23 cellular contexts compared by ENCODE assay signal in the genomic region with DNA sequence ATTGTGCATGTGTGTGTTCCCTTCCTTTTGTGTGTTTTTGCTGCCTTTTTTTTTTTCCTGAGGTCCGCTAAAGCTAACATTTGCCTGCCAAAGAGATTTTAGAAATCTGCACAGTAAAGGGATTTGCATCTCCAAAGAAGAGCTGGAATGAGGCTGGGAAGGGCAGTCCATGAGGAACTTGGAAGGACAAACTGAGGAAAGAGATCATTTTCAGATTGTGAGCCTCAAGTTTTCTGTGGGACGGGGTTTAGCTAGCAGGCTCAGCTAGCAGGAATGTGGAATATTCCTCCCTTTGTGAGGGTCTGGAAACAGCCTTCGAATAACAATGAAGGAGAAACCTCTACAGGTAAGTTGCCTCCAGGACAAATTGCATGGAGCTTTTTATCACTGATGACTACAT. TPM values are rescaled to one million over a fixed set of nuclear protein-coding genes. Genes with fewer than 3 reads are reported as not detected.
DNase-seq lines count a peak whose midpoint lies in the region; ATAC-seq and TF ChIP-seq lines count a peak whose summit lies in the region.
"Had no signal": no experiment of that assay in that cellular context is flagged by ENCODE, and none has a peak within 500 bp of the region (broad histone marks: within the 10 kb centered on the region; RNA-seq: fewer than 3 reads in every experiment).

No MANE protein-coding gene starts in this region.

- peak overlapping the region; percentile 100 for H3K27ac Mint-ChIP-seq in glutamatergic neuron (ENCODE audit: unreplicated experiment)
- H3K27ac Mint-ChIP-seq: T-helper 1 cell treated with Interleukin-12 subunit alpha and Interleukin-12 subunit beta and Interleukin-4 antibody, amounts not matched to agents 30 μg/mL and 1 μg/mL, for 36 hours had no signal

- H3K4me3 Mint-ChIP-seq in glutamatergic neuron (ENCODE audit: unreplicated experiment): peak overlapping the region; percentile 98
- H3K4me3 Mint-ChIP-seq: T-helper 1 cell treated with Interleukin-12 subunit alpha and Interleukin-12 subunit beta and Interleukin-4 antibody, amounts not matched to agents 30 μg/mL and 1 μg/mL, for 36 hours had no signal

- DNase-seq in ELF-1 (ENCODE audit: low read depth, low spot score) (peak; percentile 59), NCI-H69 (lab: John Stamatoyannopoulos, UW) (peak; percentile 80), glutamatergic neuron (no peak), cortex of kidney (lab: John Stamatoyannopoulos, UW) (no peak), adrenal gland (no peak), psoas muscle (no peak), ascending aorta (ENCODE audit: low spot score in 2 of 2) (no peak)
- DNase-seq: activated CD4-positive, alpha-beta T cell treated with anti-CD3 and anti-CD28 coated beads for 4 hours; activated gamma-delta T cell treated with Interleukin-2 at 50 U/mL for 16 hours; KBM-7; left cardiac atrium; mammary epithelial cell; nucleus accumbens; trophoblast cell had no signal

- H3K36me3 Mint-ChIP-seq in glutamatergic neuron (ENCODE audit: unreplicated experiment): peaks cover 43% of the 10 kb centered on the region

- peak overlapping the region; percentile 40 for H3K9ac ChIP-seq in ES-I3 (ENCODE audit: low read depth, low read length)

- H3K4me1 Mint-ChIP-seq in glutamatergic neuron (ENCODE audit: low read depth, unreplicated experiment): peaks cover 30% of the 10 kb centered on the region

- H3K4me1 ChIP-seq in ES-I3 (ENCODE audit: insufficient read depth, low read length): peaks cover 29% of the 10 kb centered on the region
- H3K4me1 ChIP-seq in adrenal gland (replicated peaks in 1 of 2): peaks cover 0 to 7% of the 10 kb centered on the region in 2 donors
- H3K4me1 ChIP-seq in psoas muscle: peaks cover 6% of the 10 kb centered on the region
- H3K4me1 ChIP-seq in ascending aorta: peaks cover 7 to 11% of the 10 kb centered on the region in 2 donors

- no peak for TF ChIP-seq POLR2A in adrenal gland (IDR thresholded peaks at IDR 0.05)

- intact Hi-C loops in adrenal gland (cut with DNase I): no loop called here
- intact Hi-C loops in psoas muscle (cut with DNase I): no loop called here
- intact Hi-C loops in ascending aorta (cut with DNase I): no loop called here

- no peak overlapping the region for H3K27ac ChIP-seq in adrenal gland
- H3K27ac ChIP-seq in psoas muscle: no peak overlapping the region
- H3K27ac ChIP-seq in ascending aorta: no peak overlapping the region
- H3K27ac ChIP-seq: coronary artery, RWPE1, SK-N-MC had no signal

- no peak overlapping the region for H3K4me3 ChIP-seq in adrenal gland
- H3K4me3 ChIP-seq in psoas muscle: no peak overlapping the region
- H3K4me3 ChIP-seq in ascending aorta: no peak overlapping the region
- H3K4me3 ChIP-seq: coronary artery, SK-N-MC had no signal

- H3K36me3 ChIP-seq in ES-I3 (ENCODE audit: insufficient read depth, low read length): no peaks in the 10 kb centered on the region
- H3K36me3 ChIP-seq in adrenal gland (replicated peaks in 1 of 2): no peaks in the 10 kb centered on the region
- no peaks in the 10 kb centered on the region for H3K36me3 ChIP-seq in psoas muscle (ENCODE audit: insufficient read depth in 1 of 2, low read depth in 1 of 2)
- no peaks in the 10 kb centered on the region for H3K36me3 ChIP-seq in ascending aorta

- H3K27me3 ChIP-seq in adrenal gland (peaks cover 59% of the 10 kb centered on the region), psoas muscle (ENCODE audit: insufficient read depth in 3 of 3, low read length in 2 of 3) (peaks cover 3 to 73% (median 17%) of the 10 kb centered on the region in 3 donors), ascending aorta (peaks cover 4% of the 10 kb centered on the region)

- peaks cover 45% of the 10 kb centered on the region for H3K9me3 Mint-ChIP-seq in glutamatergic neuron (ENCODE audit: unreplicated experiment)
- H3K9me3 Mint-ChIP-seq: T-helper 1 cell treated with Interleukin-12 subunit alpha and Interleukin-12 subunit beta and Interleukin-4 antibody, amounts not matched to agents 30 μg/mL and 1 μg/mL, for 36 hours had no signal

- H3K27me3 Mint-ChIP-seq in glutamatergic neuron (ENCODE audit: unreplicated experiment): peaks cover 25% of the 10 kb centered on the region

- no peak for ATAC-seq in psoas muscle
- ATAC-seq: left cardiac atrium had no signal

- no peaks in the 10 kb centered on the region for H3K9me3 ChIP-seq in ES-I3 (ENCODE audit: control insufficient read depth, insufficient read depth, low read length)
- no peaks in the 10 kb centered on the region for H3K9me3 ChIP-seq in adrenal gland (replicated peaks in 1 of 3)
- no peaks in the 10 kb centered on the region for H3K9me3 ChIP-seq in psoas muscle
- H3K9me3 ChIP-seq in ascending aorta: no peaks in the 10 kb centered on the region

- 12 to 19% (median 18%) methylated on average over 3 of the region's 3 CpGs for WGBS in adrenal gland, 4 donors
- WGBS in psoas muscle, 3 donors: 57 to 83% (median 74%) methylated on average over 3 of the region's 3 CpGs

- TF ChIP-seq CTCF in glutamatergic neuron (IDR thresholded peaks at IDR 0.05; ENCODE audit: partially characterized antibody, unreplicated experiment) (no peak), adrenal gland (IDR thresholded peaks at IDR 0.05) (no peak), psoas muscle (IDR thresholded peaks at IDR 0.05) (no peak), ascending aorta (IDR thresholded peaks at IDR 0.05) (no peak)

RNA-seq across cellular contexts. Expression of gene INSM1, which starts 3.8 kb away (rescaled TPM):
- total RNA-seq in glutamatergic neuron (ENCODE audit: unreplicated experiment): 332 TPM
- total RNA-seq in adrenal gland: 10 to 100 TPM in 1 of 8 donors, 1 to 10 TPM in 3, under 1 TPM in 1, not detected in 3; 0.10 to 13.3 (median 7.7) TPM
- polyA plus RNA-seq in adrenal gland: 10 to 100 TPM in 2 of 3 donors, 1 to 10 TPM in 1; 4.2 to 20.0 (median 11.2) TPM
- under 1 TPM in 1 of 4 donors, not detected in 3; 0.08 TPM for total RNA-seq in psoas muscle
- polyA plus RNA-seq in psoas muscle: not detected
- not detected for total RNA-seq in ascending aorta
- total RNA-seq: bronchial epithelial cell, fibroblast of lung, glomerular endothelial cell, left cardiac atrium, mammary epithelial cell, skeletal muscle tissue had no signal
- polyA plus RNA-seq: fibroblast of lung, mammary epithelial cell had no signal

Comparison
In these comparisons a context has a peak if more than half of its experiments do, and no peak if none do; other contexts are left out.
1. DNase-seq: peak in ELF-1 (single experiment) and NCI-H69 (single experiment); none in glutamatergic neuron (single experiment), cortex of kidney (single experiment), adrenal gland (0 of 7), psoas muscle (0 of 2) and ascending aorta (0 of 2).
2. RNA of gene INSM1, which starts 3.8 kb away (total RNA-seq): 332 TPM in glutamatergic neuron (single experiment); 0.10 to 13.3 TPM in adrenal gland, 0.08 TPM in psoas muscle and not detected in ascending aorta (single experiment); every median in the first group is over 10 times any median in the second.